11 cellular contexts compared by ENCODE assay signal in the genomic region with DNA sequence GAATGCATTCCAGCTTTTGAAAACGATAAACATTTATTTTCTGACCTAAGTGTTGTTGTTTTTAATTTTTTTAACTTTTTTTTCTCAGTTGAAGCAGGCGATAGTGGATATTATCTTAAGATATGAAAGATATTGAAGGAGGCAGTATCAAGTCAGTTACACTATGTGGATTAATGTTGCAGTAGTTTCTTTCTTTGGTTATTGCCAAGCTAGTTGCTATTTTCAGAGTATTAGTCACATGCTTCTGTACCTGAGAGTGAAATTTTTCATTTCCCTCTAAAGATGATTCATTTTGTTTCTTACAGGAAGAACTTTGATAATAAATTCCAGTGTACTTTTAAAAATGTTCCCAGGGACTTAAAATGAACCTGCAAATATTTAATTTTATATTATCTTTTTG.
DNase-seq lines count a peak whose midpoint lies in the region; ATAC-seq and TF ChIP-seq lines count a peak whose summit lies in the region.
"Had no signal": no experiment of that assay in that cellular context is flagged by ENCODE, and none has a peak within 500 bp of the region (broad histone marks: within the 10 kb centered on the region; RNA-seq: fewer than 3 reads in every experiment).

No MANE protein-coding gene starts in this region.

- TF ChIP-seq CTCF in natural killer cell (IDR thresholded peaks at IDR 0.05), result no peak

- no peak overlapping the region for H3K4me3 Mint-ChIP-seq in natural killer cell
- H3K4me3 Mint-ChIP-seq: activated B cell treated with CpG ODN at 0.5 μM for 24 hours; central memory CD8-positive, alpha-beta T cell had no signal

- no peaks in the 10 kb centered on the region for H3K36me3 Mint-ChIP-seq in natural killer cell

- intact Hi-C loops in natural killer cell (cut with micrococcal nuclease) (no loop called here), aorta (cut with DNase I) (no loop called here)

- H3K36me3 ChIP-seq in ACC112 (ENCODE audit: insufficient read depth, low read length) (no peaks in the 10 kb centered on the region), aorta (ENCODE audit: control insufficient read depth in 1 of 2, insufficient read depth in 2 of 2, low read length in 1 of 2) (no peaks in the 10 kb centered on the region)

- H2AFZ ChIP-seq in ACC112 (ENCODE audit: low read length, unreplicated experiment), result peak overlapping the region; percentile 83

- H3K27me3 Mint-ChIP-seq in natural killer cell (ENCODE audit: low read depth in 2 of 2), result no peaks in the 10 kb centered on the region
- H3K27me3 Mint-ChIP-seq: activated B cell treated with CpG ODN at 0.5 μM for 24 hours; central memory CD8-positive, alpha-beta T cell had no signal

- H3K79me2 ChIP-seq in ACC112 (ENCODE audit: control insufficient read depth, insufficient read depth, low read length, unreplicated experiment), result no peaks in the 10 kb centered on the region

- peak overlapping the region; percentile 52 for H3K4me3 ChIP-seq in ACC112 (ENCODE audit: low read depth, low read length)
- H3K4me3 ChIP-seq in aorta (ENCODE audit: low read length in 2 of 2), result no peak overlapping the region
- H3K4me3 ChIP-seq: lung had no signal

- H3K27ac Mint-ChIP-seq in natural killer cell, result no peak overlapping the region
- H3K27ac Mint-ChIP-seq: activated B cell treated with CpG ODN at 0.5 μM for 24 hours had no signal

- H3K9me3 ChIP-seq in aorta (ENCODE audit: control insufficient read depth, low read length), result no peaks in the 10 kb centered on the region

- ATAC-seq in GM19467 (IDR thresholded peaks at IDR 0.05; ENCODE audit: unreplicated experiment) (peak; percentile 52), HG03097 (IDR thresholded peaks at IDR 0.05; ENCODE audit: low FRiP score, unreplicated experiment) (peak; percentile 56), natural killer cell (no peak), aorta (ENCODE audit: low FRiP score) (no peak)

- no peaks in the 10 kb centered on the region for H3K4me1 Mint-ChIP-seq in natural killer cell
- H3K4me1 Mint-ChIP-seq: activated B cell treated with CpG ODN at 0.5 μM for 24 hours; central memory CD8-positive, alpha-beta T cell had no signal

- DNase-seq in cerebellar cortex (ENCODE audit: low spot score) (peak; percentile 59), natural killer cell (no peak), aorta (no peak), NCI-H1048 (lab: John Stamatoyannopoulos, UW) (no peak), SHP77 treated with DMSO at 0.1 percent for 48 hours (lab: John Stamatoyannopoulos, UW) (no peak)
- DNase-seq: activated B cell treated with CpG ODN at 0.5 μM for 24 hours had no signal

- 5 to 6% methylated on average over 2 of the region's 2 CpGs for WGBS in aorta, 2 donors

- H3K9me3 Mint-ChIP-seq in natural killer cell, result peaks cover 3 to 8% of the 10 kb centered on the region in 2 donors
- H3K9me3 Mint-ChIP-seq: activated B cell treated with CpG ODN at 0.5 μM for 24 hours had no signal

- H3K4me1 ChIP-seq in ACC112 (ENCODE audit: control insufficient read depth, insufficient read depth, low read length, unreplicated experiment) (peaks cover 18% of the 10 kb centered on the region), aorta (ENCODE audit: control insufficient read depth in 1 of 2, insufficient read depth in 2 of 2, low read length in 2 of 2) (no peaks in the 10 kb centered on the region)

- H3K27me3 ChIP-seq in ACC112 (ENCODE audit: insufficient read depth, low read length) (no peaks in the 10 kb centered on the region), aorta (ENCODE audit: control insufficient read depth in 1 of 2, insufficient read depth in 2 of 2, low read length in 1 of 2) (no peaks in the 10 kb centered on the region)

- peak overlapping the region; percentile 50 for H3K27ac ChIP-seq in ACC112 (ENCODE audit: low read depth, low read length)
- no peak overlapping the region for H3K27ac ChIP-seq in aorta (ENCODE audit: low read depth in 1 of 2, low read length in 2 of 2)

Comparison
In these comparisons a context has a peak if more than half of its experiments do, and no peak if none do; other contexts are left out.
1. ATAC-seq: peak in GM19467 (single experiment) and HG03097 (single experiment); none in natural killer cell (0 of 3) and aorta (single experiment).